ENCODE assay signal across 25 cellular contexts in the genomic region with DNA sequence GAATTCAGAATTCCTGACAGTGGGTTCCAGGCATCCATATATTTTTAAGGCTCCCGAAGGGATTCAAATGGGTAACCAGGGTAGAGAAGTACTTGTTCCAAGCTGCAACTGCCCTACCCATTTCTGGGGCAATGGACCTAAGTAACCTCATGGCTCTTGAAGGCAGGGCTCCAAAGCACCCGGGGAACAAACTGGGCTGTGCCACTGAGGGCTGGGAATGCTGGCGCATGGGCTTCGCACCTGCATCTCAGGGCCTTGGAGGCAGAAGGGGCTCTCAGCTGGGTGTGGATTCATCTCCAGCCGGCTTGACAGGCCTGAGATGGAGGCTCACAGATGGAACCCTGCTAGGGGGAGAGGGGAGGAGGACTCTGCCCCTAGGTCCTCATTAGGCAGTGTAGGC.
DNase-seq lines count a peak whose midpoint lies in the region; ATAC-seq, FAIRE-seq and TF ChIP-seq lines count a peak whose summit lies in the region.
"Had no signal": no experiment of that assay in that cellular context is flagged by ENCODE, and none has a peak within 500 bp of the region (broad histone marks: within the 10 kb centered on the region; RNA-seq: fewer than 3 reads in every experiment).

No MANE protein-coding gene starts in this region.

- WGBS in HepG2 (ENCODE audit: low lambda C conversion rate) = 43% methylated on average over 1 of the region's 5 CpGs
- whole genome bisulfite sequencing in right lobe of liver (ENCODE audit: insufficient coverage, low coverage, low lambda C conversion rate, missing lambda C conversion rate) = 50% methylated on average over 1 of the region's 5 CpGs
- WGBS in lower leg skin, 2 donors = 42 to 45% methylated on average over 5 of the region's 5 CpGs

- DNase-seq in HepG2 (ENCODE audit: low spot score) (no peak), right lobe of liver (no peak), globus pallidus (ENCODE audit: low spot score) (peak; percentile 24), neural progenitor cell (ENCODE audit: low spot score) (no peak), HFFc6 (no peak), NCI-H510A treated with DMSO at 0.1 percent for 48 hours (lab: John Stamatoyannopoulos, UW) (no peak), lower leg skin (ENCODE audit: low spot score in 2 of 2) (no peak)
- DNase-seq: BE2C; CD4-positive, CD25-positive, alpha-beta regulatory T cell; DMS153; KBM-7; MG63; NCI-H1105 treated with DMSO at 0.1 percent for 48 hours; NCI-H146; NCI-H1930; NCI-H2107; NCI-H524 treated with DMSO at 0.1 percent for 48 hours; NCI-H774; SIG-M5 had no signal

- TF ChIP-seq POLR2A in HepG2 (IDR thresholded peaks at IDR 0.05; ENCODE audit: insufficient read depth in 1 of 2, low read depth in 2 of 2, low read length in 2 of 2) (no peak), right lobe of liver (IDR thresholded peaks at IDR 0.05) (no peak), lower leg skin (IDR thresholded peaks at IDR 0.05) (no peak)

- BruUV-seq in HepG2 (replicated peaks; lab: Mats Ljungman, UMichigan) = no TSS peak

- H3K4me1 ChIP-seq in HepG2 (ENCODE audit: insufficient read depth, low read length) (peaks cover 7% of the 10 kb centered on the region; the same call in 1 of the 2 replicates), right lobe of liver (no peaks in the 10 kb centered on the region), neural progenitor cell (peaks cover 9% of the 10 kb centered on the region)
- H3K4me1 ChIP-seq: BE2C had no signal

- TF ChIP-seq EP300 in HepG2 (IDR thresholded peaks at IDR 0.05; ENCODE audit: low read depth in 2 of 2, low read length in 2 of 2) = no peak
- no peak for TF ChIP-seq EP300 in HepG2 (CRISPR knock-in tag; IDR thresholded peaks at IDR 0.05; ENCODE audit: borderline replicate concordance)

- no peak overlapping the region for H3K4me3 Mint-ChIP-seq in neural progenitor cell
- H3K4me3 Mint-ChIP-seq in HFFc6 = no peak overlapping the region
- H3K4me3 Mint-ChIP-seq: CD4-positive, CD25-positive, alpha-beta regulatory T cell had no signal

- H3K27ac ChIP-seq in HepG2 (ENCODE audit: extremely low read length, insufficient read depth, low read length) = no peak overlapping the region
- no peak overlapping the region for H3K27ac ChIP-seq in right lobe of liver
- no peak overlapping the region for H3K27ac ChIP-seq in neural progenitor cell
- H3K27ac ChIP-seq: 22Rv1, SK-N-MC had no signal

- TF ChIP-seq RAD21 in HepG2 (CRISPR knock-in tag; IDR thresholded peaks at IDR 0.05) = no peak

- H3K4me2 ChIP-seq in HepG2 (ENCODE audit: low read depth, low read length) (no peak overlapping the region), neural progenitor cell (no peak overlapping the region)

- H3K79me2 ChIP-seq in HepG2 (ENCODE audit: insufficient read depth, low read length) = no peaks in the 10 kb centered on the region
- H3K79me2 ChIP-seq in neural progenitor cell (ENCODE audit: low read depth) = no peaks in the 10 kb centered on the region

- H3K9me3 Mint-ChIP-seq in neural progenitor cell (peaks cover 11% of the 10 kb centered on the region), HFFc6 (peaks cover 4% of the 10 kb centered on the region; the same call in 1 of the 2 replicates)

- intact Hi-C loops in HepG2 (cut with micrococcal nuclease; ENCODE audit: unreplicated experiment) (no loop called here), right lobe of liver (cut with DNase I) (no loop called here), lower leg skin (cut with DNase I; ENCODE audit: low total_unique reads) (no loop called here)

- H3K9me3 ChIP-seq in HepG2 (ENCODE audit: low read length) = no peaks in the 10 kb centered on the region
- no peaks in the 10 kb centered on the region for H3K9me3 ChIP-seq in right lobe of liver
- H3K9me3 ChIP-seq in neural progenitor cell (ENCODE audit: low read depth) = peaks cover 6% of the 10 kb centered on the region
- H3K9me3 ChIP-seq: BE2C, MG63 had no signal

- CTCF ChIA-PET in HepG2 (lab: Yijun Ruan, JAX; ENCODE audit: low intra/inter-chr PET ratio, low total read pairs) = no interaction called here

- no peak overlapping the region for H3K9ac ChIP-seq in HepG2 (ENCODE audit: insufficient read depth, low read depth, low read length)
- no peak overlapping the region for H3K9ac ChIP-seq in neural progenitor cell

- H4K20me1 ChIP-seq in HepG2 (ENCODE audit: insufficient read depth, low read length) = no peaks in the 10 kb centered on the region
- no peaks in the 10 kb centered on the region for H4K20me1 ChIP-seq in neural progenitor cell (ENCODE audit: low read depth)

- TF ChIP-seq CTCF in HepG2 (CRISPR knock-in tag; IDR thresholded peaks at IDR 0.05) (no peak), right lobe of liver (IDR thresholded peaks at IDR 0.05) (no peak), neural progenitor cell (IDR thresholded peaks at IDR 0.05) (no peak), HFFc6 (IDR thresholded peaks at IDR 0.05) (no peak), lower leg skin (IDR thresholded peaks at IDR 0.05) (no peak)

- H2AFZ ChIP-seq in HepG2 (ENCODE audit: low read length) (no peak overlapping the region), neural progenitor cell (replicated peaks) (peak overlapping the region; percentile 68)

- H3K27me3 Mint-ChIP-seq in neural progenitor cell (ENCODE audit: insufficient read depth, low read depth) (peaks cover 8% of the 10 kb centered on the region), HFFc6 (ENCODE audit: insufficient read depth) (peaks cover 38% of the 10 kb centered on the region)

- H3F3A ChIP-seq in neural progenitor cell (ENCODE audit: low read depth) = peaks cover 8% of the 10 kb centered on the region

- POLR2A ChIA-PET in HepG2 (lab: Yijun Ruan, JAX) = no interaction called here

- H3K36me3 ChIP-seq in HepG2 (replicated peaks in 1 of 2; ENCODE audit: control insufficient read depth in 1 of 2, insufficient read depth in 2 of 2, low read length in 2 of 2) (no peaks in the 10 kb centered on the region), right lobe of liver (no peaks in the 10 kb centered on the region), neural progenitor cell (no peaks in the 10 kb centered on the region)
- H3K36me3 ChIP-seq: BE2C, MG63 had no signal

- peak; percentile 36; the same call in 1 of the 3 replicates for ATAC-seq in HepG2
- no peak for ATAC-seq in right lobe of liver

- H3K4me3 ChIP-seq in HepG2 (replicated peaks in 1 of 3; ENCODE audit: insufficient read depth in 1 of 3, low read depth in 2 of 3, low read length in 3 of 3) (no peak overlapping the region), right lobe of liver (no peak overlapping the region), neural progenitor cell (no peak overlapping the region), lower leg skin (ENCODE audit: low read depth, poor library complexity, severe bottlenecking) (no peak overlapping the region)
- H3K4me3 ChIP-seq: MG63, SK-N-MC had no signal

- H3K27ac Mint-ChIP-seq in neural progenitor cell (no peak overlapping the region), HFFc6 (no peak overlapping the region)
- H3K27ac Mint-ChIP-seq: CD4-positive, CD25-positive, alpha-beta regulatory T cell had no signal

- FAIRE-seq in HepG2 (lab: Jason Lieb, UNC) = no peak
- FAIRE-seq: G401.6, H54, HTR-8/SVneo, RCC 7860 had no signal

- peaks cover 26% of the 10 kb centered on the region for H3K4me1 Mint-ChIP-seq in neural progenitor cell
- H3K4me1 Mint-ChIP-seq in HFFc6 (ENCODE audit: low read depth) = peaks cover 9% of the 10 kb centered on the region; the same call in 1 of the 2 replicates
- H3K4me1 Mint-ChIP-seq: CD4-positive, CD25-positive, alpha-beta regulatory T cell had no signal

- in situ Hi-C loops in HepG2 (cut with HindIII; ENCODE audit: extremely low pct_ligation_motif_present, low pct_unique_long_range_greater_than_20kb) = no loop called here

- H3K36me3 Mint-ChIP-seq in neural progenitor cell (peaks cover 2% of the 10 kb centered on the region), HFFc6 (ENCODE audit: low read depth) (peaks cover 5% of the 10 kb centered on the region; the same call in 1 of the 2 replicates)
- H3K36me3 Mint-ChIP-seq: CD4-positive, CD25-positive, alpha-beta regulatory T cell had no signal

- H3K27me3 ChIP-seq in HepG2 (ENCODE audit: control insufficient read depth in 1 of 2, insufficient read depth in 2 of 2, low read length in 2 of 2) (no peaks in the 10 kb centered on the region; a peak in 1 of 5 replicates), right lobe of liver (no peaks in the 10 kb centered on the region), neural progenitor cell (no peaks in the 10 kb centered on the region)
- H3K27me3 ChIP-seq: BE2C, MG63 had no signal

TF ChIP-seq in HepG2, 621 proteins besides CTCF, POLR2A, EP300 and RAD21 (continues in another document):
- TF ChIP-seq, protein P1, sequence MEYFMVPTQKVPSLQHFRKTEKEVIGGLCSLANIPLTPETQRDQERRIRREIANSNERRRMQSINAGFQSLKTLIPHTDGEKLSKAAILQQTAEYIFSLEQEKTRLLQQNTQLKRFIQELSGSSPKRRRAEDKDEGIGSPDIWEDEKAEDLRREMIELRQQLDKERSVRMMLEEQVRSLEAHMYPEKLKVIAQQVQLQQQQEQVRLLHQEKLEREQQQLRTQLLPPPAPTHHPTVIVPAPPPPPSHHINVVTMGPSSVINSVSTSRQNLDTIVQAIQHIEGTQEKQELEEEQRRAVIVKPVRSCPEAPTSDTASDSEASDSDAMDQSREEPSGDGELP (IDR thresholded peaks at IDR 0.05; ENCODE audit: borderline replicate concordance, low read depth) = no peak
- no peak for TF ChIP-seq ZIK1 (CRISPR knock-in tag; IDR thresholded peaks at IDR 0.05; ENCODE audit: borderline replicate concordance, low read depth)
- TF ChIP-seq, protein P2, sequence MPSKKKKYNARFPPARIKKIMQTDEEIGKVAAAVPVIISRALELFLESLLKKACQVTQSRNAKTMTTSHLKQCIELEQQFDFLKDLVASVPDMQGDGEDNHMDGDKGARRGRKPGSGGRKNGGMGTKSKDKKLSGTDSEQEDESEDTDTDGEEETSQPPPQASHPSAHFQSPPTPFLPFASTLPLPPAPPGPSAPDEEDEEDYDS (CRISPR knock-in tag; IDR thresholded peaks at IDR 0.05) = no peak
- TF ChIP-seq, protein P3, sequence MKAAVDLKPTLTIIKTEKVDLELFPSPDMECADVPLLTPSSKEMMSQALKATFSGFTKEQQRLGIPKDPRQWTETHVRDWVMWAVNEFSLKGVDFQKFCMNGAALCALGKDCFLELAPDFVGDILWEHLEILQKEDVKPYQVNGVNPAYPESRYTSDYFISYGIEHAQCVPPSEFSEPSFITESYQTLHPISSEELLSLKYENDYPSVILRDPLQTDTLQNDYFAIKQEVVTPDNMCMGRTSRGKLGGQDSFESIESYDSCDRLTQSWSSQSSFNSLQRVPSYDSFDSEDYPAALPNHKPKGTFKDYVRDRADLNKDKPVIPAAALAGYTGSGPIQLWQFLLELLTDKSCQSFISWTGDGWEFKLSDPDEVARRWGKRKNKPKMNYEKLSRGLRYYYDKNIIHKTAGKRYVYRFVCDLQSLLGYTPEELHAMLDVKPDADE (CRISPR knock-in tag; IDR thresholded peaks at IDR 0.05) = no peak
- TF ChIP-seq XRCC5 (optimal IDR thresholded peaks at IDR 0.05; ENCODE audit: low read length) = no peak
- TF ChIP-seq SP5 (CRISPR knock-in tag; IDR thresholded peaks at IDR 0.05; ENCODE audit: borderline replicate concordance, low read depth) = no peak
- TF ChIP-seq ARNTL (CRISPR knock-in tag; IDR thresholded peaks at IDR 0.05) = no peak
- no peak for TF ChIP-seq ZFP90 (CRISPR knock-in tag; IDR thresholded peaks at IDR 0.05; ENCODE audit: borderline replicate concordance)
- TF ChIP-seq ZNF136 (CRISPR knock-in tag; IDR thresholded peaks at IDR 0.05; ENCODE audit: low read depth) = no peak
